ENCODE assay signal across 1 cellular context in genomic region chr7:70764701-70765208, GRCh38.
TF ChIP-seq lines count a peak whose summit lies in the region.

No MANE protein-coding gene starts in this region.

TF ChIP-seq in GM23338, 12 proteins besides CTCF, POLR2A, EP300 and RAD21:
- no peak for TF ChIP-seq ZNF462 (CRISPR knock-in tag; IDR thresholded peaks at IDR 0.05)
